9 cellular contexts compared by ENCODE assay signal in genomic region chr3:58577269-58577821, GRCh38. TPM values are rescaled to one million over a fixed set of nuclear protein-coding genes. Genes with fewer than 3 reads are reported as not detected.
DNase-seq lines count a peak whose midpoint lies in the region; FAIRE-seq and TF ChIP-seq lines count a peak whose summit lies in the region.
"Had no signal": no experiment of that assay in that cellular context is flagged by ENCODE, and none has a peak within 500 bp of the region (broad histone marks: within the 10 kb centered on the region; RNA-seq: fewer than 3 reads in every experiment).

Gene FAM107A (minus strand): TSS chr3:58577391. CDS start chr3:58569860, 7,531 bp downstream.

- H3K9me3 ChIP-seq in left ventricle myocardium inferior (replicated peaks) (no peaks in the 10 kb centered on the region), parathyroid adenoma (ENCODE audit: control insufficient read depth, low read length) (no peaks in the 10 kb centered on the region)

- H3K36me3 ChIP-seq in left ventricle myocardium inferior (no peaks in the 10 kb centered on the region), parathyroid adenoma (ENCODE audit: control insufficient read depth, insufficient read depth, low read length) (no peaks in the 10 kb centered on the region)

- H3K4me1 ChIP-seq in left ventricle myocardium inferior = peaks cover 67% of the 10 kb centered on the region
- no peaks in the 10 kb centered on the region for H3K4me1 ChIP-seq in parathyroid adenoma

- H3K4me2 ChIP-seq in parathyroid adenoma (ENCODE audit: low read length) = no peak within 1 kb of the TSS

- DNase-seq in AG10803 (ENCODE audit: low read depth) (peak; percentile 89), astrocyte of the spinal cord (ENCODE audit: low read depth, low spot score) (peak; percentile 67), left ventricle myocardium inferior (peak; percentile 43), GM10266 (ENCODE audit: extremely low spot score) (no peak), GM19239 (ENCODE audit: insufficient read length, low spot score) (no peak), T1000 (lab: John Stamatoyannopoulos, UW) (no peak)
- DNase-seq in activated CD4-positive, alpha-beta T cell treated with anti-CD3 and anti-CD28 coated beads, Interleukin-2, amount 50 U/mL, for 48 hours = no peak
- DNase-seq: GOT3 had no signal

- H2AFZ ChIP-seq in parathyroid adenoma = no peak within 1 kb of the TSS

- in situ Hi-C loops in astrocyte of the spinal cord (cut with HindIII; ENCODE audit: low sequenced_read_pairs) = no loop called here

- peak; percentile 62 for TF ChIP-seq CTCF in AG10803 (conservative IDR thresholded peaks at IDR 0.05; ENCODE audit: low read length)
- TF ChIP-seq CTCF in astrocyte of the spinal cord (IDR thresholded peaks at IDR 0.05; ENCODE audit: low read depth, low read length) = peak; percentile 46
- peak; percentile 53 for TF ChIP-seq CTCF in left ventricle myocardium inferior (IDR thresholded peaks at IDR 0.05; ENCODE audit: borderline replicate concordance)
- no peak for TF ChIP-seq CTCF in parathyroid adenoma (IDR thresholded peaks at IDR 0.05)
- no peak for TF ChIP-seq CTCF in GM10266 (IDR thresholded peaks at IDR 0.05; ENCODE audit: control insufficient read depth, insufficient read depth, low read depth, missing control alignments)

- peak within 1 kb of the TSS; percentile 95 for H3K27ac ChIP-seq in left ventricle myocardium inferior (replicated peaks)
- peak within 1 kb of the TSS; percentile 78 for H3K27ac ChIP-seq in parathyroid adenoma

- peak within 1 kb of the TSS; percentile 23 for H3K9ac ChIP-seq in parathyroid adenoma

- H3K79me2 ChIP-seq in parathyroid adenoma = no peaks in the 10 kb centered on the region

- H3K4me3 ChIP-seq in AG10803 (ENCODE audit: low read length) (peak within 1 kb of the TSS; percentile 18), astrocyte of the spinal cord (ENCODE audit: low read depth, low read length) (no peak within 1 kb of the TSS), left ventricle myocardium inferior (peak within 1 kb of the TSS; percentile 69), parathyroid adenoma (ENCODE audit: low read depth, low read length) (no peak within 1 kb of the TSS)

- H3K27me3 ChIP-seq in left ventricle myocardium inferior (ENCODE audit: low read depth) = no peaks in the 10 kb centered on the region
- H3K27me3 ChIP-seq in parathyroid adenoma (ENCODE audit: control insufficient read depth, insufficient read depth, low read length) = no peaks in the 10 kb centered on the region

- FAIRE-seq in GM19239 (lab: Jason Lieb, UNC) = no peak

- intact Hi-C loops in left ventricle myocardium inferior (cut with micrococcal nuclease) = no loop called here

RNA-seq across cellular contexts. Expression of gene FAM107A, which starts in this region (rescaled TPM):
- total RNA-seq in left ventricle myocardium inferior = 115 TPM

Comparison
In these comparisons a context has a peak if more than half of its experiments do, and no peak if none do; other contexts are left out.
1. DNase-seq: peak in AG10803 (single experiment), astrocyte of the spinal cord (single experiment) and left ventricle myocardium inferior (single experiment); none in GM10266 (single experiment), GM19239 (single experiment), activated CD4-positive, alpha-beta T cell treated with anti-CD3 and anti-CD28 coated beads, Interleukin-2, amount 50 U/mL, for 48 hours (0 of 2) and T1000 (single experiment).
2. H3K4me3 ChIP-seq: peak in AG10803 (single experiment) and left ventricle myocardium inferior (single experiment); none in astrocyte of the spinal cord (single experiment) and parathyroid adenoma (single experiment).
3. CTCF ChIP-seq: peak in AG10803 (single experiment), astrocyte of the spinal cord (single experiment) and left ventricle myocardium inferior (single experiment); none in parathyroid adenoma (single experiment) and GM10266 (single experiment).